Comparison of ENCODE assay signal across 14 cellular contexts in the genomic region with DNA sequence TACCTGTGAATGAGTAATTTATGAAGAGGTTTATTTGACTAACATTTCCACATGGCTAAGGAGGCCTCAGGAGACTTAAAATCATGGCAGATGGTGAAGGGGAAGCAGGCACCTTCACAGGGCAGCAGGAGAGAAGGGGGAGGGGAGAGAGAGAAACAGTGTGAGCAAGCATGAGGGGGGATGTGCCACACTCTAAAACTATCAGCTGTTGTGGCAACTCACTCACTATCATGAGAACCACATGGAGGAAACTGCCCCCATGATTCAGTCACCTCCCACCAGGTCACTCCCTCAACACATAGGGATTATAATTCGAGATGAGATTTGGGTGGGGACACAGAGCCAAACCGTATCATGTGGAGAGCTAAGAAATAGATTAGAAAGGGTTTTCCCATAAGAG.
DNase-seq lines count a peak whose midpoint lies in the region; ATAC-seq lines count a peak whose summit lies in the region.
"Had no signal": no experiment of that assay in that cellular context is flagged by ENCODE, and none has a peak within 500 bp of the region (broad histone marks: within the 10 kb centered on the region; RNA-seq: fewer than 3 reads in every experiment).

No MANE protein-coding gene starts in this region.

- DNase-seq in DMS 273 (lab: John Stamatoyannopoulos, UW; ENCODE audit: unreplicated experiment) (peak; percentile 33), DMS 273 treated with DMSO at 0.1 percent for 48 hours (lab: John Stamatoyannopoulos, UW) (no peak), OCI-M1 (lab: John Stamatoyannopoulos, UW) (peak; percentile 18), myocyte (ENCODE audit: low read depth) (peak; percentile 46), DMS53 treated with DMSO at 0.1 percent for 48 hours (lab: John Stamatoyannopoulos, UW; ENCODE audit: unreplicated experiment) (no peak), SIG-M5 (lab: John Stamatoyannopoulos, UW) (no peak), left cardiac atrium (no peak)
- DNase-seq: CD8-positive, alpha-beta T cell; COR-L47; DMS53; GOT3; H9 had no signal

- intact Hi-C loops in left cardiac atrium (cut with DNase I) = no loop called here

- ATAC-seq in left cardiac atrium = no peak
- ATAC-seq: CD8-positive, alpha-beta T cell; GM12878; HepG2 had no signal

Comparison
In these comparisons a context has a peak if more than half of its experiments do, and no peak if none do; other contexts are left out.
1. DNase-seq: peak in DMS 273 (single experiment), OCI-M1 (single experiment) and myocyte (single experiment); none in DMS 273 treated with DMSO at 0.1 percent for 48 hours (single experiment), DMS53 treated with DMSO at 0.1 percent for 48 hours (single experiment), SIG-M5 (single experiment) and left cardiac atrium (single experiment).